In the genomic region with DNA sequence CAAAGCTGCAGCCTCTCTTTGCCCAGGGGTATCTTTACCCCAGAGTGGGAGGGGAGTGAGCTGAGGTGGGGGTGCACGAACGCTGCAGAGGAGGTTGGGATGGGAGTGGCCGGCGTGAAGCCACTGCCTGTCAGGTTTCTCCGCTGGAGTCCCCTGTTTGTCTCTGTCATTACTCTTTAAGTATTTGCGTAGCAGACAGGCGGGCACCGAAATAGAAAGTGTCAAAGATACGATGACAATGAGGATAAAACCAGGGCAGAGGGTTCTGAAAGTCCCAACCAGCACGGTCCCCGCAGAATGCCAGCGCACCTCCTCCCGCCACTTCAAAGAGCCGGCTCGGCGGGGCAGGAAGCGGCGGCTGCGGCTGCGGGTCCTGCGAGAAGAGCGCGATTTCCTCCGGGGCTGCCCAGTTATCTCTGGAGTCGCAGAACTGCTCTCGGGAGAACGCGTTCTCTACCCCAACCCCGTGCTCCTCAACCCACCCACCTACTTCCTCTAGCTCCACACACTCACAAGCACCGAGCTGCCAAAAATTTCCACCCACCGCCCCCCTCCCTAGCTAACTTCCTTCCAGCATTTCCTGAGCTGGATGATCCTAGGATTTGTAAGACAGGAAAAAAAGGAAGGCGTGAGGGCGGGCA, we compare ENCODE assay signal across 8 cellular contexts. TPM values are rescaled to one million over a fixed set of nuclear protein-coding genes. Genes with fewer than 3 reads are reported as not detected.
A peak's percentile ranks its signal among the peaks of the same experiment; 100 is the strongest.
DNase-seq lines count a peak whose midpoint lies in the region; ATAC-seq and TF ChIP-seq lines count a peak whose summit lies in the region.

A gene with protein sequence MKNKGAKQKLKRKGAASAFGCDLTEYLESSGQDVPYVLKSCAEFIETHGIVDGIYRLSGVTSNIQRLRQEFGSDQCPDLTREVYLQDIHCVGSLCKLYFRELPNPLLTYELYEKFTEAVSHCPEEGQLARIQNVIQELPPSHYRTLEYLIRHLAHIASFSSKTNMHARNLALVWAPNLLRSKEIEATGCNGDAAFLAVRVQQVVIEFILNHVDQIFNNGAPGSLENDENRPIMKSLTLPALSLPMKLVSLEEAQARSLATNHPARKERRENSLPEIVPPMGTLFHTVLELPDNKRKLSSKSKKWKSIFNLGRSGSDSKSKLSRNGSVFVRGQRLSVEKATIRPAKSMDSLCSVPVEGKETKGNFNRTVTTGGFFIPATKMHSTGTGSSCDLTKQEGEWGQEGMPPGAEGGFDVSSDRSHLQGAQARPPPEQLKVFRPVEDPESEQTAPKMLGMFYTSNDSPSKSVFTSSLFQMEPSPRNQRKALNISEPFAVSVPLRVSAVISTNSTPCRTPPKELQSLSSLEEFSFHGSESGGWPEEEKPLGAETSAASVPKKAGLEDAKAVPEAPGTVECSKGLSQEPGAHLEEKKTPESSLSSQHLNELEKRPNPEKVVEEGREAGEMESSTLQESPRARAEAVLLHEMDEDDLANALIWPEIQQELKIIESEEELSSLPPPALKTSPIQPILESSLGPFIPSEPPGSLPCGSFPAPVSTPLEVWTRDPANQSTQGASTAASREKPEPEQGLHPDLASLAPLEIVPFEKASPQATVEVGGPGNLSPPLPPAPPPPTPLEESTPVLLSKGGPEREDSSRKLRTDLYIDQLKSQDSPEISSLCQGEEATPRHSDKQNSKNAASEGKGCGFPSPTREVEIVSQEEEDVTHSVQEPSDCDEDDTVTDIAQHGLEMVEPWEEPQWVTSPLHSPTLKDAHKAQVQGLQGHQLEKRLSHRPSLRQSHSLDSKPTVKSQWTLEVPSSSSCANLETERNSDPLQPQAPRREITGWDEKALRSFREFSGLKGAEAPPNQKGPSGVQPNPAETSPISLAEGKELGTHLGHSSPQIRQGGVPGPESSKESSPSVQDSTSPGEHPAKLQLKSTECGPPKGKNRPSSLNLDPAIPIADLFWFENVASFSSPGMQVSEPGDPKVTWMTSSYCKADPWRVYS (N-terminal part only) (plus strand): TSS at position 623 of the 641 bp plus-strand sequence. CDS start 522 bp downstream, outside the sequence.

- DNase-seq in COLO829 (ENCODE audit: low spot score): peak; percentile 71
- peak; percentile 91 for DNase-seq in activated naive CD8-positive, alpha-beta T cell treated with anti-CD3 and anti-CD28 coated beads for 36 hours
- DNase-seq in cardiac septum (ENCODE audit: low spot score): peak; percentile 90
- DNase-seq in posterior vena cava (ENCODE audit: low spot score): peak; percentile 89
- peak; percentile 86 for DNase-seq in upper lobe of right lung

- ATAC-seq in GM19397 (IDR thresholded peaks at IDR 0.05; ENCODE audit: unreplicated experiment): peak; percentile 43
- ATAC-seq in HG03520 (IDR thresholded peaks at IDR 0.05; ENCODE audit: unreplicated experiment): peak; percentile 31
- ATAC-seq in upper lobe of right lung: peak; percentile 79

- TF ChIP-seq CTCF in SU-DHL-6 (IDR thresholded peaks at IDR 0.05; ENCODE audit: insufficient read depth, low read length, poor library complexity, severe bottlenecking) (no peak), upper lobe of right lung (IDR thresholded peaks at IDR 0.05) (no peak)

- H3K27me3 Mint-ChIP-seq in activated naive CD8-positive, alpha-beta T cell treated with anti-CD3 and anti-CD28 coated beads for 36 hours: no peaks in the 10 kb centered on the region

- H3K79me2 ChIP-seq in SU-DHL-6 (ENCODE audit: insufficient read depth, low read length): no peaks in the 10 kb centered on the region

- H3K4me1 Mint-ChIP-seq in activated naive CD8-positive, alpha-beta T cell treated with anti-CD3 and anti-CD28 coated beads for 36 hours: peaks cover 49% of the 10 kb centered on the region

- no peaks in the 10 kb centered on the region for H3K9me3 Mint-ChIP-seq in activated naive CD8-positive, alpha-beta T cell treated with anti-CD3 and anti-CD28 coated beads for 36 hours

- H3K36me3 ChIP-seq in SU-DHL-6 (ENCODE audit: low read length) (no peaks in the 10 kb centered on the region), upper lobe of right lung (no peaks in the 10 kb centered on the region)

- no peaks in the 10 kb centered on the region for H3F3A ChIP-seq in SU-DHL-6 (ENCODE audit: insufficient read depth)

- peak within 1 kb of the TSS; percentile 71 for H3K4me2 ChIP-seq in SU-DHL-6 (ENCODE audit: low read depth, low read length, poor library complexity, severe bottlenecking)

- intact Hi-C loops in cardiac septum (cut with DNase I) (loop anchor here (1.0 to 2.0 kb wide), 4 partner anchors 15 to 53 kb away; partner anchors contain the start of gene B4GALT4), posterior vena cava (cut with DNase I) (no loop called here), upper lobe of right lung (cut with DNase I) (no loop called here)

- H3K27ac ChIP-seq in SU-DHL-6 (ENCODE audit: low read depth, low read length) (no peak within 1 kb of the TSS), upper lobe of right lung (peak within 1 kb of the TSS; percentile 86)

- peaks cover 41% of the 10 kb centered on the region for H3K4me1 ChIP-seq in upper lobe of right lung

- peak within 1 kb of the TSS; percentile 47 for H3K9ac ChIP-seq in SU-DHL-6 (ENCODE audit: low read length)

- no peaks in the 10 kb centered on the region for H3K9me2 ChIP-seq in SU-DHL-6 (replicated peaks; ENCODE audit: insufficient read depth, low read length)

- H3K4me3 ChIP-seq in SU-DHL-6 (ENCODE audit: insufficient read depth, low read length, poor library complexity, severe bottlenecking): peak within 1 kb of the TSS; percentile 46
- peak within 1 kb of the TSS; percentile 85 for H3K4me3 ChIP-seq in upper lobe of right lung

- H3K27ac Mint-ChIP-seq in activated naive CD8-positive, alpha-beta T cell treated with anti-CD3 and anti-CD28 coated beads for 36 hours: peak within 1 kb of the TSS; percentile 94

- H3K9me3 ChIP-seq in SU-DHL-6 (ENCODE audit: insufficient read depth, low read length): no peaks in the 10 kb centered on the region
- H3K9me3 ChIP-seq in upper lobe of right lung: no peaks in the 10 kb centered on the region

- no peaks in the 10 kb centered on the region for H3K27me3 ChIP-seq in SU-DHL-6 (ENCODE audit: low read length)
- no peaks in the 10 kb centered on the region for H3K27me3 ChIP-seq in upper lobe of right lung

- H3K36me3 Mint-ChIP-seq in activated naive CD8-positive, alpha-beta T cell treated with anti-CD3 and anti-CD28 coated beads for 36 hours: peaks cover 11% of the 10 kb centered on the region

- H3K4me3 Mint-ChIP-seq in activated naive CD8-positive, alpha-beta T cell treated with anti-CD3 and anti-CD28 coated beads for 36 hours: peak within 1 kb of the TSS; percentile 87

- H2AFZ ChIP-seq in SU-DHL-6 (ENCODE audit: low read depth, low read length, severe bottlenecking): peak within 1 kb of the TSS; percentile 97

- H4K20me1 ChIP-seq in SU-DHL-6 (ENCODE audit: low read depth, low read length): no peaks in the 10 kb centered on the region

RNA-seq across cellular contexts. Expression of the gene that starts here (rescaled TPM):
- 1 to 10 TPM; 8.9 to 9.7 TPM for total RNA-seq in activated naive CD8-positive, alpha-beta T cell treated with anti-CD3 and anti-CD28 coated beads for 36 hours
- total RNA-seq in cardiac septum: 35.7 TPM
- 10 to 100 TPM; 26.5 to 26.9 TPM for total RNA-seq in posterior vena cava
- total RNA-seq in upper lobe of right lung: 117 TPM
